In the genomic region with DNA sequence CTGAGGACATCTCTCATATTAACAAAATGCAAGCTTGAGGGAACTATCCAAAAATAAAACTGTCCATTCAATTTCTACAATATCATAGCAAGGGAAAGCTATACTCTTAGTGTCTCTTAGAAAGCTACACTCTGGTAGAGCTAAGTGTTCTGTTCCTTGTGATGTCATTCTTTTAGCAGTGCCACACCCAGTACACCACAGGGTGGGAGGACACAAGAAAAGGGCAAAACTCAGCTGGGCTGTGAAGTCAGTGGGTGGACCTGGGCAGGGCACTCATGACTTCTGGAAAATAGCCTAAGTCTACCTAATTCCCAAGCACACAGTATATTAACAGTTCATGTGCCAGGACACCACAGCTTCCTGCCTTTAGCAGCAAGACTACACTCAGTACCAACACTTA, we compare ENCODE assay signal across 20 cellular contexts. TPM values are rescaled to one million over a fixed set of nuclear protein-coding genes. Genes with fewer than 3 reads are reported as not detected.
DNase-seq lines count a peak whose midpoint lies in the region; ATAC-seq, FAIRE-seq and TF ChIP-seq lines count a peak whose summit lies in the region.
"Had no signal": no experiment of that assay in that cellular context is flagged by ENCODE, and none has a peak within 500 bp of the region (broad histone marks: within the 10 kb centered on the region; RNA-seq: fewer than 3 reads in every experiment).

No MANE protein-coding gene starts in this region.

- H3K36me3 ChIP-seq in breast epithelium, result no peaks in the 10 kb centered on the region
- no peaks in the 10 kb centered on the region for H3K36me3 ChIP-seq in bronchial epithelial cell (ENCODE audit: control insufficient read depth, insufficient read depth, low read length)
- H3K36me3 ChIP-seq in heart right ventricle, result no peaks in the 10 kb centered on the region
- no peaks in the 10 kb centered on the region for H3K36me3 ChIP-seq in skeletal muscle satellite cell (ENCODE audit: insufficient read depth, low read length)
- H3K36me3 ChIP-seq: BLaER1 had no signal

- no peak for FAIRE-seq in bronchial epithelial cell (lab: Jason Lieb, UNC)
- FAIRE-seq: H1 had no signal

- ATAC-seq in heart right ventricle (peak in 5 of 8 donors; percentile 61 to 85 (median 69)), HG03354 (IDR thresholded peaks at IDR 0.05; ENCODE audit: poor library complexity, severe bottlenecking, unreplicated experiment) (no peak), left lobe of liver (no peak)
- ATAC-seq: stimulated activated naive CD8-positive, alpha-beta T cell treated with anti-CD3 and anti-CD28 coated beads, Interleukin-15, Interleukin-2, amounts not matched to agents 100 U/mL and 50 U/mL, for 24 hours had no signal

- no peaks in the 10 kb centered on the region for H3K4me1 ChIP-seq in breast epithelium
- peaks cover 0 to 6% (median 0%) of the 10 kb centered on the region in 9 donors for H3K4me1 ChIP-seq in heart right ventricle
- H3K4me1 ChIP-seq in skeletal muscle satellite cell (ENCODE audit: control insufficient read depth, insufficient read depth, low read length), result peaks cover 8% of the 10 kb centered on the region
- H3K4me1 ChIP-seq: BLaER1 had no signal

- no peak for TF ChIP-seq POLR2A in breast epithelium (IDR thresholded peaks at IDR 0.05)

- no peak overlapping the region for H3K9ac ChIP-seq in skeletal muscle satellite cell (ENCODE audit: low read depth, low read length)
- H3K9ac ChIP-seq: BLaER1 had no signal

- CTCF ChIA-PET in MCF 10A (lab: Yijun Ruan, JAX), result interaction anchor here (0.6 to 2.4 kb wide), 10 partner anchors 10 to 507 kb away, joined by 3 to 11 read pairs (median 4); no protein-coding TSS in a partner anchor

- TF ChIP-seq CTCF in MCF 10A (IDR thresholded peaks at IDR 0.05; ENCODE audit: unreplicated experiment), result no peak
- no peak for TF ChIP-seq CTCF in breast epithelium (IDR thresholded peaks at IDR 0.05)
- TF ChIP-seq CTCF in bronchial epithelial cell (IDR thresholded peaks at IDR 0.05; ENCODE audit: insufficient read depth, low read length, severe bottlenecking), result no peak
- TF ChIP-seq CTCF in heart right ventricle (IDR thresholded peaks at IDR 0.05), result no peak

- DNase-seq in MCF 10A (ENCODE audit: unreplicated experiment) (peak; percentile 60), breast epithelium (ENCODE audit: low spot score in 2 of 2) (no peak), bronchial epithelial cell (ENCODE audit: low read depth) (peak; percentile 47), heart right ventricle (no peak), NOMO-1 treated with dmso at 0.1 percent for 144 hours (lab: John Stamatoyannopoulos, UW; ENCODE audit: unreplicated experiment) (no peak), left lobe of liver (ENCODE audit: low spot score) (no peak)
- DNase-seq: activated CD4-positive, alpha-beta T cell treated with anti-CD3 and anti-CD28 coated beads, Interleukin-2, amount 50 U/mL, for 48 hours; activated naive CD4-positive, alpha-beta T cell treated with anti-CD3 and anti-CD28 coated beads, Interleukin-2, amount 50 U/mL, for 16 hours; activated T-cell treated with anti-CD3 and anti-CD28 coated beads, Interleukin-2, amount 50 U/mL, for 24 hours; KBM-7; naive B cell; NCI-H1092; NCI-H748 treated with DMSO at 0.1 percent for 48 hours; stimulated activated naive CD8-positive, alpha-beta T cell treated with anti-CD3 and anti-CD28 coated beads, Interleukin-15, Interleukin-2, amounts not matched to agents 100 U/mL and 50 U/mL, for 24 hours had no signal

- H3K9me3 Mint-ChIP-seq in MCF 10A (ENCODE audit: unreplicated experiment), result no peaks in the 10 kb centered on the region
- H3K9me3 Mint-ChIP-seq: type B pancreatic cell had no signal

- peak overlapping the region; percentile 93 for H3K27ac Mint-ChIP-seq in MCF 10A (ENCODE audit: low read depth, unreplicated experiment)
- H3K27ac Mint-ChIP-seq: activated T-cell treated with anti-CD3 and anti-CD28 coated beads, Interleukin-2, amount 50 U/mL, for 24 hours; type B pancreatic cell had no signal

- peaks cover 20% of the 10 kb centered on the region for H3K4me1 Mint-ChIP-seq in MCF 10A (ENCODE audit: insufficient read depth, unreplicated experiment)

- no peak overlapping the region for H3K27ac ChIP-seq in breast epithelium
- H3K27ac ChIP-seq in heart right ventricle, result no peak overlapping the region
- H3K27ac ChIP-seq: 22Rv1, BLaER1 had no signal

- H3K9me3 ChIP-seq in breast epithelium (no peaks in the 10 kb centered on the region), heart right ventricle (no peaks in the 10 kb centered on the region), skeletal muscle satellite cell (replicated peaks; ENCODE audit: low read length) (no peaks in the 10 kb centered on the region)
- H3K9me3 ChIP-seq: BLaER1 had no signal

- intact Hi-C loops in MCF 10A (cut with micrococcal nuclease) (loop anchor here (2.0 kb wide), 2 partner anchors 423 to 503 kb away; no protein-coding TSS in a partner anchor), breast epithelium (cut with DNase I; ENCODE audit: low total_unique reads) (no loop called here), heart right ventricle (cut with DNase I) (no loop called here)

- no peaks in the 10 kb centered on the region for H3K36me3 Mint-ChIP-seq in MCF 10A (ENCODE audit: insufficient read depth, unreplicated experiment)
- H3K36me3 Mint-ChIP-seq: naive B cell, type B pancreatic cell had no signal

- POLR2A ChIA-PET in MCF 10A (lab: Yijun Ruan, JAX), result interaction anchor here (0.9 kb wide), 1 partner anchor 143 kb away, joined by 3 read pairs; no protein-coding TSS in a partner anchor

- H3K4me2 ChIP-seq in skeletal muscle satellite cell (ENCODE audit: low read length), result peak overlapping the region; percentile 1
- H3K4me2 ChIP-seq: BLaER1 had no signal

- no TSS peak for BruUV-seq in MCF 10A (replicated peaks; lab: Mats Ljungman, UMichigan)

- H3K27me3 ChIP-seq in breast epithelium, result no peaks in the 10 kb centered on the region
- H3K27me3 ChIP-seq in bronchial epithelial cell (ENCODE audit: control insufficient read depth, insufficient read depth, low read length), result no peaks in the 10 kb centered on the region
- no peaks in the 10 kb centered on the region for H3K27me3 ChIP-seq in heart right ventricle
- H3K27me3 ChIP-seq in skeletal muscle satellite cell (ENCODE audit: control insufficient read depth, insufficient read depth, low read length), result no peaks in the 10 kb centered on the region
- H3K27me3 ChIP-seq: BLaER1 had no signal

- H3K4me3 Mint-ChIP-seq in MCF 10A (ENCODE audit: unreplicated experiment), result peak overlapping the region; percentile 2
- H3K4me3 Mint-ChIP-seq: activated T-cell treated with anti-CD3 and anti-CD28 coated beads, Interleukin-2, amount 50 U/mL, for 24 hours; naive B cell; type B pancreatic cell had no signal

- no peak overlapping the region for H3K4me3 ChIP-seq in breast epithelium
- H3K4me3 ChIP-seq in bronchial epithelial cell (ENCODE audit: low read depth, low read length), result no peak overlapping the region
- no peak overlapping the region for H3K4me3 ChIP-seq in heart right ventricle
- H3K4me3 ChIP-seq in skeletal muscle satellite cell (ENCODE audit: low read length), result no peak overlapping the region
- H3K4me3 ChIP-seq: BLaER1 had no signal

- H3K27me3 Mint-ChIP-seq in MCF 10A (ENCODE audit: insufficient read depth, unreplicated experiment), result no peaks in the 10 kb centered on the region
- H3K27me3 Mint-ChIP-seq: activated T-cell treated with anti-CD3 and anti-CD28 coated beads, Interleukin-2, amount 50 U/mL, for 24 hours; naive B cell; type B pancreatic cell had no signal

RNA-seq across cellular contexts. Expression of a gene that starts 42.2 kb away (rescaled TPM):
- total RNA-seq in MCF 10A (2022) (0.23 and 0.74 TPM in 2 replicates), breast epithelium (1 to 10 TPM in 1 of 3 donors, under 1 TPM in 2; 0.66 to 1.9 (median 0.73) TPM), bronchial epithelial cell (under 0.01 and 0.13 TPM in 2 replicates), heart right ventricle (1 to 10 TPM in 5 of 10 donors, under 1 TPM in 5; 0.26 to 1.5 (median 0.91) TPM), left lobe of liver (0.58 TPM)
- polyA plus RNA-seq in heart right ventricle, result under 1 TPM; 0.36 to 0.66 TPM
- total RNA-seq in skeletal muscle satellite cell (2012; rRNA removed), result 2.3 and 4.4 TPM in 2 replicates

Comparison
In these comparisons a context has a peak if more than half of its experiments do, and no peak if none do; other contexts are left out.
1. DNase-seq: peak in MCF 10A (single experiment) and bronchial epithelial cell (single experiment); none in breast epithelium (0 of 2), heart right ventricle (0 of 2), NOMO-1 treated with dmso at 0.1 percent for 144 hours (single experiment) and left lobe of liver (single experiment).
2. ATAC-seq: peak in heart right ventricle (5 of 8); none in HG03354 (single experiment) and left lobe of liver (single experiment).